ENCODE assay signal across 9 cellular contexts in genomic region chr18:51278045-51278649, GRCh38.
DNase-seq lines count a peak whose midpoint lies in the region; ATAC-seq lines count a peak whose summit lies in the region.
"Had no signal": no experiment of that assay in that cellular context is flagged by ENCODE, and none has a peak within 500 bp of the region (broad histone marks: within the 10 kb centered on the region; RNA-seq: fewer than 3 reads in every experiment).

No MANE protein-coding gene starts in this region.

- H3K27me3 Mint-ChIP-seq in activated CD8-positive, alpha-beta T cell treated with anti-CD3 and anti-CD28 coated beads, Interleukin-2, amount 10 ng/mL, durations not matched to agents 7 days and 5 days (ENCODE audit: low read depth) = peaks cover 6% of the 10 kb centered on the region
- H3K27me3 Mint-ChIP-seq: activated naive CD4-positive, alpha-beta T cell treated with anti-CD3 and anti-CD28 coated beads, Interleukin-2, amount 50 U/mL, for 24 hours had no signal

- DNase-seq in NOMO-1 (lab: John Stamatoyannopoulos, UW; ENCODE audit: unreplicated experiment in 2 of 2) = peak; percentile 11 to 34
- no peak for DNase-seq in NOMO-1 treated with dmso at 0.1 percent for 144 hours (lab: John Stamatoyannopoulos, UW; ENCODE audit: unreplicated experiment)
- DNase-seq in NCI-H187 treated with DMSO at 0.1 percent for 48 hours (lab: John Stamatoyannopoulos, UW) = peak; percentile 18
- DNase-seq in activated CD8-positive, alpha-beta T cell treated with anti-CD3 and anti-CD28 coated beads, Interleukin-2, amount 10 ng/mL, durations not matched to agents 7 days and 5 days = peak; percentile 73
- DNase-seq in globus pallidus (ENCODE audit: low spot score) = peak; percentile 67
- peak; percentile 10 to 42 for DNase-seq in stimulated activated CD4-positive, alpha-beta T cell treated with anti-CD3 and anti-CD28 coated beads, Interleukin-12 subunit alpha, Interleukin-12 subunit beta, amount 100 ng/mL, for 24 hours (ENCODE audit: low read depth in 2 of 2)

- POLR2A ChIA-PET in activated CD8-positive, alpha-beta T cell treated with anti-CD3 and anti-CD28 coated beads, Interleukin-2, amount 10 ng/mL, durations not matched to agents 7 days and 5 days (lab: Charles Lee) = no interaction called here

- ATAC-seq in activated CD8-positive, alpha-beta T cell treated with anti-CD3 and anti-CD28 coated beads, Interleukin-2, amount 10 ng/mL, durations not matched to agents 7 days and 5 days = peak; percentile 73
- ATAC-seq in GM18861 (IDR thresholded peaks at IDR 0.05; ENCODE audit: unreplicated experiment) (no peak), HG03095 (IDR thresholded peaks at IDR 0.05; ENCODE audit: unreplicated experiment) (no peak)

- CTCF ChIA-PET in activated CD8-positive, alpha-beta T cell treated with anti-CD3 and anti-CD28 coated beads, Interleukin-2, amount 10 ng/mL, durations not matched to agents 7 days and 5 days (lab: Charles Lee) = interaction anchor here (0.7 to 1.5 kb wide), 14 partner anchors 9 to 595 kb away, joined by 3 to 10 read pairs (median 4); no protein-coding TSS in a partner anchor

- H3K9me3 Mint-ChIP-seq in activated CD8-positive, alpha-beta T cell treated with anti-CD3 and anti-CD28 coated beads, Interleukin-2, amount 10 ng/mL, durations not matched to agents 7 days and 5 days (ENCODE audit: insufficient read depth) = no peaks in the 10 kb centered on the region
- H3K9me3 Mint-ChIP-seq: activated naive CD4-positive, alpha-beta T cell treated with anti-CD3 and anti-CD28 coated beads, Interleukin-2, amount 50 U/mL, for 24 hours had no signal

- H3K4me3 Mint-ChIP-seq in activated CD8-positive, alpha-beta T cell treated with anti-CD3 and anti-CD28 coated beads, Interleukin-2, amount 10 ng/mL, durations not matched to agents 7 days and 5 days = no peak overlapping the region
- H3K4me3 Mint-ChIP-seq: activated naive CD4-positive, alpha-beta T cell treated with anti-CD3 and anti-CD28 coated beads, Interleukin-2, amount 50 U/mL, for 24 hours had no signal

- no peaks in the 10 kb centered on the region for H3K4me1 Mint-ChIP-seq in activated CD8-positive, alpha-beta T cell treated with anti-CD3 and anti-CD28 coated beads, Interleukin-2, amount 10 ng/mL, durations not matched to agents 7 days and 5 days (ENCODE audit: low read depth)
- H3K4me1 Mint-ChIP-seq: activated naive CD4-positive, alpha-beta T cell treated with anti-CD3 and anti-CD28 coated beads, Interleukin-2, amount 50 U/mL, for 24 hours had no signal

- no peak overlapping the region for H3K27ac Mint-ChIP-seq in activated CD8-positive, alpha-beta T cell treated with anti-CD3 and anti-CD28 coated beads, Interleukin-2, amount 10 ng/mL, durations not matched to agents 7 days and 5 days
- H3K27ac Mint-ChIP-seq: activated naive CD4-positive, alpha-beta T cell treated with anti-CD3 and anti-CD28 coated beads, Interleukin-2, amount 50 U/mL, for 24 hours had no signal

- no peaks in the 10 kb centered on the region for H3K36me3 Mint-ChIP-seq in activated CD8-positive, alpha-beta T cell treated with anti-CD3 and anti-CD28 coated beads, Interleukin-2, amount 10 ng/mL, durations not matched to agents 7 days and 5 days (ENCODE audit: low read depth)
- H3K36me3 Mint-ChIP-seq: activated naive CD4-positive, alpha-beta T cell treated with anti-CD3 and anti-CD28 coated beads, Interleukin-2, amount 50 U/mL, for 24 hours had no signal
